In genomic region chr2:29164101-29164846, GRCh38 we compare ENCODE assay signal across 19 cellular contexts. TPM values are rescaled to one million over a fixed set of nuclear protein-coding genes. Genes with fewer than 3 reads are reported as not detected.
DNase-seq lines count a peak whose midpoint lies in the region; ATAC-seq, FAIRE-seq and TF ChIP-seq lines count a peak whose summit lies in the region.
"Had no signal": no experiment of that assay in that cellular context is flagged by ENCODE, and none has a peak within 500 bp of the region (broad histone marks: within the 10 kb centered on the region; RNA-seq: fewer than 3 reads in every experiment).

No MANE protein-coding gene starts in this region.

- peaks cover 31% of the 10 kb centered on the region for H3K4me1 Mint-ChIP-seq in Calu3 (ENCODE audit: low read depth, unreplicated experiment)

- H3K27ac Mint-ChIP-seq in Calu3 (ENCODE audit: unreplicated experiment): peak overlapping the region; percentile 43
- H3K27ac Mint-ChIP-seq: B cell; CD4-positive, alpha-beta T cell; IgD-negative memory B cell had no signal

- H3K4me1 ChIP-seq in right atrium auricular region (no peaks in the 10 kb centered on the region), tibial nerve (peaks cover 0 to 5% (median 0%) of the 10 kb centered on the region in 4 donors), pancreas (peaks cover 0 to 2% (median 0%) of the 10 kb centered on the region in 3 donors)

- TF ChIP-seq CTCF in Calu3 (IDR thresholded peaks at IDR 0.05; ENCODE audit: unreplicated experiment) (no peak), VCaP (conservative IDR thresholded peaks at IDR 0.05) (no peak), right atrium auricular region (IDR thresholded peaks at IDR 0.05) (no peak), tibial nerve (IDR thresholded peaks at IDR 0.05) (no peak), pancreas (IDR thresholded peaks at IDR 0.05) (no peak)

- no peaks in the 10 kb centered on the region for H3K27me3 ChIP-seq in right atrium auricular region
- no peaks in the 10 kb centered on the region for H3K27me3 ChIP-seq in tibial nerve
- no peaks in the 10 kb centered on the region for H3K27me3 ChIP-seq in pancreas

- TF ChIP-seq EP300 in tibial nerve (IDR thresholded peaks at IDR 0.05): no peak

- no peak for ATAC-seq in pancreas
- ATAC-seq: HCT116, Panc1 had no signal

- intact Hi-C loops in Calu3 (cut with micrococcal nuclease; ENCODE audit: unreplicated experiment): no loop called here
- intact Hi-C loops in pancreas (cut with DNase I): no loop called here

- peaks cover 45% of the 10 kb centered on the region for H3K36me3 ChIP-seq in right atrium auricular region
- H3K36me3 ChIP-seq in tibial nerve: peaks cover 0 to 70% (median 0%) of the 10 kb centered on the region in 3 donors
- no peaks in the 10 kb centered on the region for H3K36me3 ChIP-seq in pancreas

- no peak overlapping the region for H3K4me3 Mint-ChIP-seq in Calu3 (ENCODE audit: low read depth, unreplicated experiment)
- H3K4me3 Mint-ChIP-seq: B cell; CD4-positive, alpha-beta T cell; IgD-negative memory B cell had no signal

- CTCF ChIA-PET in Calu3 (lab: Charles Lee): no interaction called here

- no peaks in the 10 kb centered on the region for H3K27me3 Mint-ChIP-seq in Calu3 (ENCODE audit: unreplicated experiment)
- H3K27me3 Mint-ChIP-seq: B cell; CD4-positive, alpha-beta T cell; IgD-negative memory B cell had no signal

- FAIRE-seq in pancreas (lab: Jason Lieb, UNC): no peak
- FAIRE-seq: HTR-8/SVneo had no signal

- H3K27ac ChIP-seq in VCaP: peak overlapping the region; percentile 86
- H3K27ac ChIP-seq in right atrium auricular region: no peak overlapping the region
- peak overlapping the region in 1 of 4 donors; percentile 17 for H3K27ac ChIP-seq in tibial nerve
- no peak overlapping the region for H3K27ac ChIP-seq in pancreas
- H3K27ac ChIP-seq: HL-60 had no signal

- TF ChIP-seq POLR2A in tibial nerve (IDR thresholded peaks at IDR 0.05): no peak

- no TSS peak for BruUV-seq in Calu3 (replicated peaks; lab: Mats Ljungman, UMichigan)

- H3K4me3 ChIP-seq in right atrium auricular region (no peak overlapping the region), tibial nerve (no peak overlapping the region), pancreas (no peak overlapping the region)

- H3K9me3 Mint-ChIP-seq in Calu3 (ENCODE audit: low read depth, unreplicated experiment): no peaks in the 10 kb centered on the region
- H3K9me3 Mint-ChIP-seq: CD4-positive, alpha-beta T cell; IgD-negative memory B cell had no signal

- WGBS in tibial nerve, 2 donors: 82 to 84% methylated on average over 5 of the region's 5 CpGs
- 86 to 95% methylated on average over 5 of the region's 5 CpGs for WGBS in pancreas, 2 donors

- DNase-seq in Calu3: no peak
- peak; percentile 35 for DNase-seq in NCI-H82 treated with DMSO at 0.1 percent for 48 hours (lab: John Stamatoyannopoulos, UW; ENCODE audit: unreplicated experiment)
- peak; percentile 4 for DNase-seq in putamen (ENCODE audit: low spot score)
- DNase-seq in right atrium auricular region (ENCODE audit: low spot score): no peak
- no peak for DNase-seq in tibial nerve (ENCODE audit: low spot score in 2 of 2)
- no peak for DNase-seq in pancreas
- DNase-seq: CD4-positive, alpha-beta T cell; DMS79; NCI-H1417; NCI-H187 treated with DMSO at 0.1 percent for 48 hours; NCI-H345; NCI-H526 had no signal

- H3K36me3 Mint-ChIP-seq in Calu3 (ENCODE audit: insufficient read depth, unreplicated experiment): peaks cover 91% of the 10 kb centered on the region

- H3K9me3 ChIP-seq in right atrium auricular region (no peaks in the 10 kb centered on the region), tibial nerve (no peaks in the 10 kb centered on the region), pancreas (no peaks in the 10 kb centered on the region)

RNA-seq across cellular contexts. Expression of gene CLIP4, which starts 49.1 kb away (rescaled TPM):
- total RNA-seq in Calu3 (2022) (136 and 184 TPM in 2 replicates), right atrium auricular region (10 to 100 TPM; 66.5 to 71.0 TPM), tibial nerve (10 to 100 TPM; 71.4 to 98.6 (median 91.2) TPM), pancreas (10 to 100 TPM in 2 of 6 donors, 1 to 10 TPM in 4; 4.6 to 18.3 (median 7.8) TPM)
- polyA plus RNA-seq in pancreas: 1 to 10 TPM; 4.5 to 6.3 TPM

Comparison
In these comparisons a context has a peak if more than half of its experiments do, and no peak if none do; other contexts are left out.
1. DNase-seq: peak in NCI-H82 treated with DMSO at 0.1 percent for 48 hours (single experiment) and putamen (single experiment); none in Calu3 (single experiment), right atrium auricular region (single experiment), tibial nerve (0 of 2) and pancreas (0 of 6).